8 cellular contexts compared by ENCODE assay signal in genomic region chr15:72272213-72272996, GRCh38. TPM values are rescaled to one million over a fixed set of nuclear protein-coding genes. Genes with fewer than 3 reads are reported as not detected.
DNase-seq lines count a peak whose midpoint lies in the region; ATAC-seq and TF ChIP-seq lines count a peak whose summit lies in the region.

Gene PARP6 (minus strand): TSS chr15:72272554. CDS start chr15:72267477, 5,077 bp downstream.

- H3K4me1 ChIP-seq in right atrium auricular region, result peaks cover 2 to 24% of the 10 kb centered on the region in 2 donors
- no peaks in the 10 kb centered on the region for H3K4me1 ChIP-seq in uterus

- H3K27me3 Mint-ChIP-seq in T-helper 17 cell, result no peaks in the 10 kb centered on the region

- ATAC-seq in HG02870 (IDR thresholded peaks at IDR 0.05; ENCODE audit: unreplicated experiment) (peak; percentile 95), T-helper 17 cell (peak; percentile 94)

- H3K36me3 Mint-ChIP-seq in T-helper 17 cell (ENCODE audit: low read depth), result peaks cover 2% of the 10 kb centered on the region

- peak within 1 kb of the TSS; percentile 90 to 96 for H3K4me3 ChIP-seq in right atrium auricular region
- H3K4me3 ChIP-seq in uterus, result peak within 1 kb of the TSS; percentile 88 to 93

- H3K36me3 ChIP-seq in right atrium auricular region, result peaks cover 10% of the 10 kb centered on the region
- no peaks in the 10 kb centered on the region for H3K36me3 ChIP-seq in uterus

- TF ChIP-seq POLR2A in uterus (IDR thresholded peaks at IDR 0.05), result peak; percentile 59 to 83

- H3K27ac Mint-ChIP-seq in T-helper 17 cell, result peak within 1 kb of the TSS; percentile 94

- peaks cover 37% of the 10 kb centered on the region for H3K4me1 Mint-ChIP-seq in T-helper 17 cell

- DNase-seq in GM13976 (ENCODE audit: low spot score) (peak; percentile 99), NCI-H1694 (lab: John Stamatoyannopoulos, UW) (peak; percentile 95), T-helper 17 cell (peak; percentile 97 to 99 (median 98)), anterior cingulate cortex (lab: John Stamatoyannopoulos, UW) (peak; percentile 89 to 99 (median 98)), right atrium auricular region (ENCODE audit: low spot score) (peak; percentile 98), pulmonary artery endothelial cell (ENCODE audit: low read depth, low spot score) (peak; percentile 88), uterus (peak; percentile 98 to 99)

- no peaks in the 10 kb centered on the region for H3K27me3 ChIP-seq in right atrium auricular region
- no peaks in the 10 kb centered on the region for H3K27me3 ChIP-seq in uterus

- no peaks in the 10 kb centered on the region for H3K9me3 ChIP-seq in T-helper 17 cell (ENCODE audit: control insufficient read depth, low read length, poor library complexity, severe bottlenecking)
- no peaks in the 10 kb centered on the region for H3K9me3 ChIP-seq in right atrium auricular region
- no peaks in the 10 kb centered on the region for H3K9me3 ChIP-seq in uterus

- intact Hi-C loops in uterus (cut with DNase I; ENCODE audit: low total_unique reads), result loop anchor here (10.0 kb wide), 1 partner anchor 68 kb away; no protein-coding TSS in a partner anchor

- in situ Hi-C loops in GM13976 (cut with MboI; ENCODE audit: low sequenced_read_pairs, unreplicated experiment), result no loop called here

- H3K4me3 Mint-ChIP-seq in T-helper 17 cell, result peak within 1 kb of the TSS; percentile 88

- H3K27ac ChIP-seq in right atrium auricular region, result peak within 1 kb of the TSS; percentile 92
- H3K27ac ChIP-seq in uterus, result peak within 1 kb of the TSS; percentile 88 to 98

- TF ChIP-seq CTCF in GM13976 (IDR thresholded peaks at IDR 0.05; ENCODE audit: borderline replicate concordance, control extremely low read depth, extremely low read depth, insufficient read depth, missing control alignments), result peak; percentile 69
- peak; percentile 47 to 78 for TF ChIP-seq CTCF in right atrium auricular region (IDR thresholded peaks at IDR 0.05)
- peak; percentile 77 to 90 (median 82) for TF ChIP-seq CTCF in uterus (IDR thresholded peaks at IDR 0.05)

RNA-seq across cellular contexts. Expression of gene PARP6, which starts in this region (rescaled TPM):
- total RNA-seq in T-helper 17 cell (100 to 1,000 TPM; 109 to 112 TPM), right atrium auricular region (10 to 100 TPM; 29.9 to 44.1 TPM), pulmonary artery endothelial cell (9.3 and 9.9 TPM in 2 replicates), uterus (100 to 1,000 TPM in 1 of 4 donors, 10 to 100 TPM in 3; 32.1 to 111 (median 55.6) TPM)

Comparison
In these comparisons a context has a peak if more than half of its experiments do, and no peak if none do; other contexts are left out.
1. Peak in every context shown above with its lines: DNase-seq, ATAC-seq, H3K4me3 ChIP-seq and H3K27ac ChIP-seq.